1 cellular context compared by ENCODE assay signal in the genomic region with DNA sequence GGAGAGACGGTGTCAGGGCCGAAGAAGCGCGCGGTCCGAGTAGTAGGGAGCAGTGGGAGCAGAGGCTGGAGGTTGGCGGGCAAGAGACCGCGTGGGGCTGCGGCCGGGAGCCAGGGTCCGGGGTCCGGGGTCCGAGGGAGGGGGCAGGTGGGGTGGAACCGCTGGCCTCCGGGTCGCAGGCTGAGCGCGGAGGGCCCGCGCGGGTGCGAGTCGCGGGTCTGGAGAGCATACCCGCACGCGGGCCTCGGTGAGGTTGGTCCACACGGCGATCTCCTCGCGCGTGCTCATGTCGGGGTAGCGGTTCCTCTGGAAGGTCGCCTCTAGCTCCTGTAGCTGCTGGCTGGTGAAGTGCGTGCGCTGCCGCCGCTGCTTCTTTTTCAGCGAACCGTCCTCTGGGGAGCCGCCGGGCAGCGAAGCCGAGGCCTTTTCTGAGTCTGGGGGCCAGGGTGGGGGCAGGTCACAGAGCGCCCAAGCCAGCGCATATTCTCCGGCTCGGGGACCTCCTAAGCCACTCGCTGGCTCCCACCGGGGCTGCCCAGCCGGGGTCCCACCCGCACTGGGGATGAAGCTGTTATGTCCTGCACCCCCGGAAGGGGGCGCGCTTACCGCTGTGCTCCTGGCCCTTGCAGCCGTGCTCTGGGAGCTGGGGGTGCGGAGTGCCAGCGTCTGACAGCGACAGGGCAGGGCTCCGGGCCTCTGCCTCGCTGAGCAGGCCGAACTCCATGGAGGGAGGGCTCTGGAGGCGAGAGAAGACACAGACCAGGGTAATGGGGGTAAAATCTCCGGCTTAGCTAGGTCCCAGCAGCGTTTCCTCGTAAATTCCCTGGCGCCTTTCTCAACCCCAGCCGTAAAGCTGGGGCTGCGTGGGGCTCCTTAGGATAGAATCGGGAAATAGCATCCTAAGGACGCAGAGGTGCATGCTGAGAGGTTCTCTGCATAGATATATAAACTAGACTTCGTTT.
TF ChIP-seq lines count a peak whose summit lies in the region.

No MANE protein-coding gene starts in this region.

TF ChIP-seq in HepG2, 621 proteins besides CTCF, POLR2A, EP300 and RAD21 (continues in another document):
- no peak for TF ChIP-seq BHLHE40 (IDR thresholded peaks at IDR 0.05; ENCODE audit: low read length)
- peak; percentile 63; the same call in 1 of the 2 replicates for TF ChIP-seq ADNP (CRISPR knock-in tag; IDR thresholded peaks at IDR 0.05)
- 0 out of 2 replicates have a peak, but pooled peaks have one; percentile 17 for TF ChIP-seq ZNF224 (CRISPR knock-in tag; IDR thresholded peaks at IDR 0.05)
- TF ChIP-seq NONO (IDR thresholded peaks at IDR 0.05), result no peak
- peak; percentile 60; the same call in 1 of the 2 replicates for TF ChIP-seq NONO (CRISPR knock-in tag; conservative IDR thresholded peaks at IDR 0.05)
- peak; percentile 24 for TF ChIP-seq YY1 (IDR thresholded peaks at IDR 0.05; ENCODE audit: insufficient read depth, insufficient replicate concordance, low read depth, low read length)
- TF ChIP-seq KDM2A (CRISPR knock-in tag; IDR thresholded peaks at IDR 0.05; ENCODE audit: borderline replicate concordance, low read depth), result peak; percentile 69
- peak; percentile 59; the same call in 1 of the 2 replicates for TF ChIP-seq KMT2A (CRISPR knock-in tag; IDR thresholded peaks at IDR 0.05)
- TF ChIP-seq, protein P1, sequence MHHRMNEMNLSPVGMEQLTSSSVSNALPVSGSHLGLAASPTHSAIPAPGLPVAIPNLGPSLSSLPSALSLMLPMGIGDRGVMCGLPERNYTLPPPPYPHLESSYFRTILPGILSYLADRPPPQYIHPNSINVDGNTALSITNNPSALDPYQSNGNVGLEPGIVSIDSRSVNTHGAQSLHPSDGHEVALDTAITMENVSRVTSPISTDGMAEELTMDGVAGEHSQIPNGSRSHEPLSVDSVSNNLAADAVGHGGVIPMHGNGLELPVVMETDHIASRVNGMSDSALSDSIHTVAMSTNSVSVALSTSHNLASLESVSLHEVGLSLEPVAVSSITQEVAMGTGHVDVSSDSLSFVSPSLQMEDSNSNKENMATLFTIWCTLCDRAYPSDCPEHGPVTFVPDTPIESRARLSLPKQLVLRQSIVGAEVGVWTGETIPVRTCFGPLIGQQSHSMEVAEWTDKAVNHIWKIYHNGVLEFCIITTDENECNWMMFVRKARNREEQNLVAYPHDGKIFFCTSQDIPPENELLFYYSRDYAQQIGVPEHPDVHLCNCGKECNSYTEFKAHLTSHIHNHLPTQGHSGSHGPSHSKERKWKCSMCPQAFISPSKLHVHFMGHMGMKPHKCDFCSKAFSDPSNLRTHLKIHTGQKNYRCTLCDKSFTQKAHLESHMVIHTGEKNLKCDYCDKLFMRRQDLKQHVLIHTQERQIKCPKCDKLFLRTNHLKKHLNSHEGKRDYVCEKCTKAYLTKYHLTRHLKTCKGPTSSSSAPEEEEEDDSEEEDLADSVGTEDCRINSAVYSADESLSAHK (CRISPR knock-in tag; IDR thresholded peaks at IDR 0.05; ENCODE audit: borderline replicate concordance), result no peak
- peak; percentile 70 for TF ChIP-seq PITX1 (CRISPR knock-in tag; IDR thresholded peaks at IDR 0.05)
- peak; percentile 31; the same call in 1 of the 2 replicates for TF ChIP-seq ZNF350 (CRISPR knock-in tag; IDR thresholded peaks at IDR 0.05; ENCODE audit: borderline replicate concordance, low read depth)
- TF ChIP-seq, protein P2, sequence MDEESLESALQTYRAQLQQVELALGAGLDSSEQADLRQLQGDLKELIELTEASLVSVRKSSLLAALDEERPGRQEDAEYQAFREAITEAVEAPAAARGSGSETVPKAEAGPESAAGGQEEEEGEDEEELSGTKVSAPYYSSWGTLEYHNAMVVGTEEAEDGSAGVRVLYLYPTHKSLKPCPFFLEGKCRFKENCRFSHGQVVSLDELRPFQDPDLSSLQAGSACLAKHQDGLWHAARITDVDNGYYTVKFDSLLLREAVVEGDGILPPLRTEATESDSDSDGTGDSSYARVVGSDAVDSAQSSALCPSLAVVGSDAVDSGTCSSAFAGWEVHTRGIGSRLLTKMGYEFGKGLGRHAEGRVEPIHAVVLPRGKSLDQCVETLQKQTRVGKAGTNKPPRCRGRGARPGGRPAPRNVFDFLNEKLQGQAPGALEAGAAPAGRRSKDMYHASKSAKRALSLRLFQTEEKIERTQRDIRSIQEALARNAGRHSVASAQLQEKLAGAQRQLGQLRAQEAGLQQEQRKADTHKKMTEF (CRISPR knock-in tag; IDR thresholded peaks at IDR 0.05), result peak; percentile 11; the same call in 1 of the 2 replicates
- peak; percentile 41; the same call in 1 of the 2 replicates for TF ChIP-seq ZNF687 (CRISPR knock-in tag; IDR thresholded peaks at IDR 0.05)
- peak; percentile 46; the same call in 1 of the 2 replicates for TF ChIP-seq ZMYM3 (CRISPR knock-in tag; IDR thresholded peaks at IDR 0.05)
- peak; percentile 64 for TF ChIP-seq ZNF768 (CRISPR knock-in tag; IDR thresholded peaks at IDR 0.05)
- TF ChIP-seq, protein P3, sequence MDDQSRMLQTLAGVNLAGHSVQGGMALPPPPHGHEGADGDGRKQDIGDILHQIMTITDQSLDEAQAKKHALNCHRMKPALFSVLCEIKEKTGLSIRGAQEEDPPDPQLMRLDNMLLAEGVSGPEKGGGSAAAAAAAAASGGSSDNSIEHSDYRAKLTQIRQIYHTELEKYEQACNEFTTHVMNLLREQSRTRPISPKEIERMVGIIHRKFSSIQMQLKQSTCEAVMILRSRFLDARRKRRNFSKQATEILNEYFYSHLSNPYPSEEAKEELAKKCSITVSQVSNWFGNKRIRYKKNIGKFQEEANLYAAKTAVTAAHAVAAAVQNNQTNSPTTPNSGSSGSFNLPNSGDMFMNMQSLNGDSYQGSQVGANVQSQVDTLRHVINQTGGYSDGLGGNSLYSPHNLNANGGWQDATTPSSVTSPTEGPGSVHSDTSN (CRISPR knock-in tag; IDR thresholded peaks at IDR 0.05; ENCODE audit: borderline replicate concordance), result no peak
- peak; percentile 59 for TF ChIP-seq PATZ1 (CRISPR knock-in tag; IDR thresholded peaks at IDR 0.05)
- TF ChIP-seq ZBTB25 (CRISPR knock-in tag; IDR thresholded peaks at IDR 0.05), result 0 out of 2 replicates have a peak, but pooled peaks have one; percentile 30
- TF ChIP-seq SMARCE1 (IDR thresholded peaks at IDR 0.05; ENCODE audit: borderline replicate concordance), result no peak
- TF ChIP-seq MXI1 (IDR thresholded peaks at IDR 0.05; ENCODE audit: borderline replicate concordance, low read depth, low read length), result peak; percentile 20; the same call in 1 of the 3 replicates
- 0 out of 2 replicates have a peak, but pooled peaks have one; percentile 44 for TF ChIP-seq MEF2D (CRISPR knock-in tag; IDR thresholded peaks at IDR 0.05)
- 0 out of 2 replicates have a peak, but pooled peaks have one; percentile 31 for TF ChIP-seq DZIP1 (CRISPR knock-in tag; IDR thresholded peaks at IDR 0.05)
- TF ChIP-seq ZNF280B (CRISPR knock-in tag; IDR thresholded peaks at IDR 0.05; ENCODE audit: borderline replicate concordance), result 0 out of 2 replicates have a peak, but pooled peaks have one; percentile 51
- peak; percentile 80 for TF ChIP-seq HNRNPL (IDR thresholded peaks at IDR 0.05; ENCODE audit: low read depth, low read length)
- peak; percentile 50; the same call in 1 of the 2 replicates for TF ChIP-seq NFKB2 (CRISPR knock-in tag; IDR thresholded peaks at IDR 0.05; ENCODE audit: borderline replicate concordance)
- TF ChIP-seq ZNF749 (CRISPR knock-in tag; IDR thresholded peaks at IDR 0.05; ENCODE audit: borderline replicate concordance), result no peak
- TF ChIP-seq HDAC1 (CRISPR knock-in tag; IDR thresholded peaks at IDR 0.05), result peak; percentile 37; the same call in 1 of the 2 replicates
